1 cellular context compared by ENCODE assay signal in genomic region chr1:236904874-236905741, GRCh38.
TF ChIP-seq lines count a peak whose summit lies in the region.

No MANE protein-coding gene starts in this region.

TF ChIP-seq in HEK293, 187 proteins besides CTCF, POLR2A, EP300 and RAD21 (continued from another document and continues in another):
- TF ChIP-seq ZNF354C (tag by site-specific recombination; IDR thresholded peaks at IDR 0.05; ENCODE audit: borderline replicate concordance, low read depth): no peak
- no peak for TF ChIP-seq PATZ1 (tag by site-specific recombination; IDR thresholded peaks at IDR 0.05)
- TF ChIP-seq TSHZ1 (tag by site-specific recombination; IDR thresholded peaks at IDR 0.05; ENCODE audit: borderline replicate concordance): peak; percentile 70; the same call in 1 of the 2 replicates
- TF ChIP-seq REPIN1 (tag by site-specific recombination; IDR thresholded peaks at IDR 0.05; ENCODE audit: low read depth): no peak
- TF ChIP-seq ZNF596 (tag by site-specific recombination; IDR thresholded peaks at IDR 0.05): no peak
- no peak for TF ChIP-seq ZNF133 (tag by site-specific recombination; IDR thresholded peaks at IDR 0.05)
- TF ChIP-seq KLF9 (tag by site-specific recombination; IDR thresholded peaks at IDR 0.05; ENCODE audit: low read depth): no peak
- no peak for TF ChIP-seq ZFHX2 (tag by site-specific recombination; conservative IDR thresholded peaks at IDR 0.05)
- TF ChIP-seq ZNF654 (tag by site-specific recombination; IDR thresholded peaks at IDR 0.05; ENCODE audit: low read depth): no peak
- TF ChIP-seq ZNF518A (tag by site-specific recombination; conservative IDR thresholded peaks at IDR 0.05; ENCODE audit: low read depth): peak; percentile 44; the same call in 1 of the 2 replicates
- no peak for TF ChIP-seq ZNF248 (tag by site-specific recombination; IDR thresholded peaks at IDR 0.05)
- TF ChIP-seq ZEB2 (tag by site-specific recombination; IDR thresholded peaks at IDR 0.05): peak; percentile 64
- no peak for TF ChIP-seq ZNF175 (tag by site-specific recombination; IDR thresholded peaks at IDR 0.05)
- no peak for TF ChIP-seq ZFP3 (tag by site-specific recombination; IDR thresholded peaks at IDR 0.05; ENCODE audit: low read depth)
- TF ChIP-seq ZNF140 (tag by site-specific recombination; IDR thresholded peaks at IDR 0.05): no peak
- TF ChIP-seq PRDM2 (tag by site-specific recombination; IDR thresholded peaks at IDR 0.05; ENCODE audit: borderline replicate concordance): no peak
- no peak for TF ChIP-seq ZXDB (tag by site-specific recombination; IDR thresholded peaks at IDR 0.05)
- no peak for TF ChIP-seq ZNF391 (tag by site-specific recombination; IDR thresholded peaks at IDR 0.05; ENCODE audit: borderline replicate concordance, low read depth)
- no peak for TF ChIP-seq ZNF621 (tag by site-specific recombination; IDR thresholded peaks at IDR 0.05)
- no peak for TF ChIP-seq ZNF16 (tag by site-specific recombination; IDR thresholded peaks at IDR 0.05; ENCODE audit: low read depth)
- TF ChIP-seq ZNF785 (tag by site-specific recombination; IDR thresholded peaks at IDR 0.05): no peak
- peak; percentile 39; the same call in 1 of the 2 replicates for TF ChIP-seq ZSCAN23 (tag by site-specific recombination; IDR thresholded peaks at IDR 0.05)
- TF ChIP-seq ZNF514 (tag by site-specific recombination; IDR thresholded peaks at IDR 0.05): no peak
- TF ChIP-seq ZNF292 (tag by site-specific recombination; IDR thresholded peaks at IDR 0.05; ENCODE audit: borderline replicate concordance, low read depth): no peak; the same call in 1 of the 2 replicates
- no peak for TF ChIP-seq KLF7 (tag by site-specific recombination; IDR thresholded peaks at IDR 0.05; ENCODE audit: borderline replicate concordance)
- TF ChIP-seq ZBTB10 (tag by site-specific recombination; IDR thresholded peaks at IDR 0.05): 0 out of 2 replicates have a peak, but pooled peaks have one; percentile 21
- TF ChIP-seq MYNN (tag by site-specific recombination; IDR thresholded peaks at IDR 0.05; ENCODE audit: borderline replicate concordance): no peak
- TF ChIP-seq HOXD13 (CRISPR knock-in tag; IDR thresholded peaks at IDR 0.05; ENCODE audit: borderline replicate concordance): no peak
- no peak for TF ChIP-seq ZNF404 (tag by site-specific recombination; IDR thresholded peaks at IDR 0.05)
- TF ChIP-seq ZNF398 (tag by site-specific recombination; IDR thresholded peaks at IDR 0.05): no peak
- no peak for TF ChIP-seq ZNF433 (tag by site-specific recombination; IDR thresholded peaks at IDR 0.05; ENCODE audit: low read depth)
- peak; percentile 54; the same call in 1 of the 2 replicates for TF ChIP-seq ZNF692 (tag by site-specific recombination; IDR thresholded peaks at IDR 0.05)
